ENCODE assay signal across 18 cellular contexts in genomic region chrX:70042399-70043371, GRCh38. TPM values are rescaled to one million over a fixed set of nuclear protein-coding genes. Genes with fewer than 3 reads are reported as not detected.
DNase-seq lines count a peak whose midpoint lies in the region; ATAC-seq, FAIRE-seq and TF ChIP-seq lines count a peak whose summit lies in the region.
"Had no signal": no experiment of that assay in that cellular context is flagged by ENCODE, and none has a peak within 500 bp of the region (broad histone marks: within the 10 kb centered on the region; RNA-seq: fewer than 3 reads in every experiment).

No MANE protein-coding gene starts in this region.

- 68 to 76% methylated on average over 11 of the region's 11 CpGs for WGBS in pancreas, 2 donors

- H3K27me3 Mint-ChIP-seq in activated CD8-positive, alpha-beta memory T cell treated with anti-CD3 and anti-CD28 coated beads, Interleukin-2, amount 10 ng/mL, durations not matched to agents 7 days and 5 days, result peaks cover 5% of the 10 kb centered on the region
- H3K27me3 Mint-ChIP-seq: activated T-helper 17 cell treated with anti-CD3 and anti-CD28 coated beads, Interleukin-2, amount 50 U/mL, for 72 hours had no signal

- no peaks in the 10 kb centered on the region for H3K9me3 ChIP-seq in pancreas

- H3K4me3 Mint-ChIP-seq in activated CD8-positive, alpha-beta memory T cell treated with anti-CD3 and anti-CD28 coated beads, Interleukin-2, amount 10 ng/mL, durations not matched to agents 7 days and 5 days, result no peak overlapping the region
- H3K4me3 Mint-ChIP-seq: activated T-helper 17 cell treated with anti-CD3 and anti-CD28 coated beads, Interleukin-2, amount 50 U/mL, for 72 hours; stimulated activated memory B cell treated with anti-CD40 and anti-IgM and Interleukin-4, amounts not matched to agents 10 μg/mL and 1 μg/mL and 100 μg/mL, for 72 hours had no signal

- H3K4me3 ChIP-seq in pancreas, result no peak overlapping the region
- H3K4me3 ChIP-seq: skin epidermis had no signal

- peak; percentile 28 for DNase-seq in activated CD8-positive, alpha-beta memory T cell treated with anti-CD3 and anti-CD28 coated beads for 24 hours
- no peak for DNase-seq in activated CD8-positive, alpha-beta memory T cell treated with anti-CD3 and anti-CD28 coated beads, Interleukin-2, amount 10 ng/mL, durations not matched to agents 7 days and 5 days
- DNase-seq in foreskin keratinocyte (no peak), ureter (ENCODE audit: low spot score) (peak; percentile 46), D341Med (ENCODE audit: low spot score) (no peak), pancreas (no peak)
- DNase-seq: NCI-H2107, NCI-H69 had no signal

- no peaks in the 10 kb centered on the region for H3K4me1 Mint-ChIP-seq in activated CD8-positive, alpha-beta memory T cell treated with anti-CD3 and anti-CD28 coated beads, Interleukin-2, amount 10 ng/mL, durations not matched to agents 7 days and 5 days
- H3K4me1 Mint-ChIP-seq: activated T-helper 17 cell treated with anti-CD3 and anti-CD28 coated beads, Interleukin-2, amount 50 U/mL, for 72 hours; stimulated activated memory B cell treated with anti-CD40 and anti-IgM and Interleukin-4, amounts not matched to agents 10 μg/mL and 1 μg/mL and 100 μg/mL, for 72 hours had no signal

- H3K36me3 Mint-ChIP-seq in activated CD8-positive, alpha-beta memory T cell treated with anti-CD3 and anti-CD28 coated beads, Interleukin-2, amount 10 ng/mL, durations not matched to agents 7 days and 5 days, result no peaks in the 10 kb centered on the region
- H3K36me3 Mint-ChIP-seq: stimulated activated memory B cell treated with anti-CD40 and anti-IgM and Interleukin-4, amounts not matched to agents 10 μg/mL and 1 μg/mL and 100 μg/mL, for 72 hours had no signal

- H3K27me3 ChIP-seq in foreskin keratinocyte, result no peaks in the 10 kb centered on the region
- H3K27me3 ChIP-seq in pancreas, result peaks cover 0 to 8% (median 0%) of the 10 kb centered on the region in 4 donors

- no peak for ATAC-seq in activated CD8-positive, alpha-beta memory T cell treated with anti-CD3 and anti-CD28 coated beads, Interleukin-2, amount 10 ng/mL, durations not matched to agents 7 days and 5 days
- ATAC-seq in foreskin keratinocyte, result peak; percentile 56
- ATAC-seq in HG03045 (IDR thresholded peaks at IDR 0.05; ENCODE audit: unreplicated experiment), result no peak
- ATAC-seq in pancreas, result no peak
- ATAC-seq: activated T-helper 17 cell treated with anti-CD3 and anti-CD28 coated beads, Interleukin-2, amount 50 U/mL, for 72 hours; stimulated activated memory B cell treated with anti-CD40 and anti-IgM and Interleukin-4, amounts not matched to agents 10 μg/mL and 1 μg/mL and 100 μg/mL, for 72 hours had no signal

- no peaks in the 10 kb centered on the region for H3K36me3 ChIP-seq in pancreas

- H3K27ac ChIP-seq in VCaP (peak overlapping the region; percentile 82), foreskin keratinocyte (no peak overlapping the region), pancreas (no peak overlapping the region)
- H3K27ac ChIP-seq: skin epidermis had no signal

- CTCF ChIA-PET in activated CD8-positive, alpha-beta memory T cell treated with anti-CD3 and anti-CD28 coated beads, Interleukin-2, amount 10 ng/mL, durations not matched to agents 7 days and 5 days (lab: Charles Lee), result no interaction called here

- H3K9me3 Mint-ChIP-seq in activated CD8-positive, alpha-beta memory T cell treated with anti-CD3 and anti-CD28 coated beads, Interleukin-2, amount 10 ng/mL, durations not matched to agents 7 days and 5 days (ENCODE audit: low read depth), result no peaks in the 10 kb centered on the region
- H3K9me3 Mint-ChIP-seq: activated T-helper 17 cell treated with anti-CD3 and anti-CD28 coated beads, Interleukin-2, amount 50 U/mL, for 72 hours; stimulated activated memory B cell treated with anti-CD40 and anti-IgM and Interleukin-4, amounts not matched to agents 10 μg/mL and 1 μg/mL and 100 μg/mL, for 72 hours had no signal

- TF ChIP-seq CTCF in VCaP (conservative IDR thresholded peaks at IDR 0.05), result no peak
- no peak for TF ChIP-seq CTCF in foreskin keratinocyte (conservative IDR thresholded peaks at IDR 0.05)
- TF ChIP-seq CTCF in pancreas (IDR thresholded peaks at IDR 0.05), result no peak

- no peak overlapping the region for H3K27ac Mint-ChIP-seq in activated CD8-positive, alpha-beta memory T cell treated with anti-CD3 and anti-CD28 coated beads, Interleukin-2, amount 10 ng/mL, durations not matched to agents 7 days and 5 days
- H3K27ac Mint-ChIP-seq: activated T-helper 17 cell treated with anti-CD3 and anti-CD28 coated beads, Interleukin-2, amount 50 U/mL, for 72 hours; stimulated activated memory B cell treated with anti-CD40 and anti-IgM and Interleukin-4, amounts not matched to agents 10 μg/mL and 1 μg/mL and 100 μg/mL, for 72 hours had no signal

- H3K4me1 ChIP-seq in foreskin keratinocyte, result peaks cover 6% of the 10 kb centered on the region
- H3K4me1 ChIP-seq in pancreas, result no peaks in the 10 kb centered on the region

- FAIRE-seq in pancreas (lab: Jason Lieb, UNC), result no peak
- FAIRE-seq: A204.1, keratinocyte had no signal

- intact Hi-C loops in pancreas (cut with DNase I), result no loop called here

RNA-seq across cellular contexts. Expression of gene AWAT2, which starts 7.1 kb away (rescaled TPM):
- total RNA-seq in activated CD8-positive, alpha-beta memory T cell treated with anti-CD3 and anti-CD28 coated beads, Interleukin-2, amount 10 ng/mL, durations not matched to agents 7 days and 5 days, result not detected
- not detected in 2 replicates for total RNA-seq in foreskin keratinocyte
- not detected in 2 replicates for polyA plus RNA-seq in foreskin keratinocyte
- total RNA-seq in ureter, result not detected
- total RNA-seq in pancreas, result not detected
- polyA plus RNA-seq in pancreas, result not detected
- total RNA-seq: activated T-helper 17 cell treated with anti-CD3 and anti-CD28 coated beads, Interleukin-2, amount 50 U/mL, for 72 hours; cerebellum; mononuclear cell; osteoblast had no signal
- polyA plus RNA-seq: keratinocyte had no signal

RNA-seq across cellular contexts. Expression of gene OTUD6A, which starts 19.6 kb away (rescaled TPM):
- total RNA-seq in activated CD8-positive, alpha-beta memory T cell treated with anti-CD3 and anti-CD28 coated beads, Interleukin-2, amount 10 ng/mL, durations not matched to agents 7 days and 5 days, result not detected
- not detected in 2 replicates for total RNA-seq in foreskin keratinocyte
- polyA plus RNA-seq in foreskin keratinocyte, result not detected in 2 replicates
- not detected for total RNA-seq in ureter
- total RNA-seq in pancreas, result not detected
- polyA plus RNA-seq in pancreas, result not detected
- total RNA-seq: activated T-helper 17 cell treated with anti-CD3 and anti-CD28 coated beads, Interleukin-2, amount 50 U/mL, for 72 hours; cerebellum; mononuclear cell; osteoblast had no signal
- polyA plus RNA-seq: keratinocyte had no signal

Comparison
In these comparisons a context has a peak if more than half of its experiments do, and no peak if none do; other contexts are left out.
1. DNase-seq: peak in activated CD8-positive, alpha-beta memory T cell treated with anti-CD3 and anti-CD28 coated beads for 24 hours (single experiment) and ureter (single experiment); none in activated CD8-positive, alpha-beta memory T cell treated with anti-CD3 and anti-CD28 coated beads, Interleukin-2, amount 10 ng/mL, durations not matched to agents 7 days and 5 days (single experiment), foreskin keratinocyte (0 of 2), D341Med (single experiment) and pancreas (0 of 6).